7 cellular contexts compared by ENCODE assay signal in the genomic region with DNA sequence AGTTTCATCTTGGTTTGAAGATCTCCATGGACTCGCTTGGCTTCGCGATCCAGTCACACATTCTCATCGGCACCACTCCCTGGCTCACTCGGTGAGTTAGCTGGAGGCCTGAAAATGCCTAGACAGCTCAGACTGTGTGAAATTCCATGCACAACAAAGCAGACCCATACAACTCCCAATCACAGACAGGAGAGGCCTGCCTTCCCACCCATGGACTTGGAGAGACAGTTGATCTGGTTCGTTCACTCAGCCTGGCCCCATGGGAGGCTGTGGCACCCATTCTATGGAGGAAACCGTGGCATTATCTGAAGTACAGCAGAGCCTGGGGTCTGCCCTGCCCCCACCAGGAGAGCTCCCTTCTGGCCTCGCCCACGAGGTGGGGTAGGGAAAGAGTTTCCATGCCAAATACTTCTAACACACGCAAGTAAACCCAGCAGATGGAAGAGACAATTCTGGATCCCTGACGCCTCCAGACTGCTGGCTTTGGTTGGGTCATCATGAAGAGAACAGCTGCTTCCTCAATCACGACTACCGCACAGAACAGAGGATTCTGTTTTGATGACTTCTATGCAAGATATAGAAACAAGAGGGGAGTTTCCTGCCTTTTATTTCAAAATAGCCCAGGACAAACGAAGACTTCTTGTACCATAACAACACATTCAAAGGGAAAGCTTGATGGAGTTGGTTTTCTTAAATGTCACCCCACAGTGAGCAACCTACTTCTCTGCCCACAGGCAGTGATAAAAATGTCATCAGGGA. TPM values are rescaled to one million over a fixed set of nuclear protein-coding genes. Genes with fewer than 3 reads are reported as not detected.
DNase-seq lines count a peak whose midpoint lies in the region; ATAC-seq and TF ChIP-seq lines count a peak whose summit lies in the region.

No MANE protein-coding gene starts in this region.

- peak; percentile 70 for DNase-seq in activated CD8-positive, alpha-beta T cell treated with anti-CD3 and anti-CD28 coated beads for 36 hours
- DNase-seq in immature natural killer cell: no peak
- peak; percentile 59 for DNase-seq in stimulated activated naive B cell treated with anti-CD40 and anti-IgM and Interleukin-4, amounts not matched to agents 10 μg/mL and 1 μg/mL and 100 μg/mL, for 72 hours
- DNase-seq in kidney glomerular epithelial cell (lab: John Stamatoyannopoulos, UW): no peak

- peaks cover 85% of the 10 kb centered on the region for H3K4me1 Mint-ChIP-seq in activated CD8-positive, alpha-beta T cell treated with anti-CD3 and anti-CD28 coated beads for 36 hours (ENCODE audit: low read depth)
- H3K4me1 Mint-ChIP-seq in immature natural killer cell: peaks cover 97 to 100% of the 10 kb centered on the region in 2 donors
- H3K4me1 Mint-ChIP-seq in stimulated activated naive B cell treated with anti-CD40 and anti-IgM and Interleukin-4, amounts not matched to agents 10 μg/mL and 1 μg/mL and 100 μg/mL, for 72 hours: peaks cover 73 to 95% of the 10 kb centered on the region in 2 donors

- peaks cover 5% of the 10 kb centered on the region for H3K36me3 Mint-ChIP-seq in activated CD8-positive, alpha-beta T cell treated with anti-CD3 and anti-CD28 coated beads for 36 hours (ENCODE audit: low read depth)
- H3K36me3 Mint-ChIP-seq in immature natural killer cell: peaks cover 5 to 14% (median 12%) of the 10 kb centered on the region in 3 donors
- H3K36me3 Mint-ChIP-seq in stimulated activated naive B cell treated with anti-CD40 and anti-IgM and Interleukin-4, amounts not matched to agents 10 μg/mL and 1 μg/mL and 100 μg/mL, for 72 hours: peaks cover 0 to 25% of the 10 kb centered on the region in 2 donors

- CTCF ChIA-PET in activated CD8-positive, alpha-beta T cell treated with anti-CD3 and anti-CD28 coated beads for 36 hours (lab: Charles Lee): interaction anchor here (1.7 to 4.5 kb wide), 5 partner anchors 10 to 80 kb away, joined by 4 to 39 read pairs (median 7); no protein-coding TSS in a partner anchor

- POLR2A ChIA-PET in activated CD8-positive, alpha-beta T cell treated with anti-CD3 and anti-CD28 coated beads for 36 hours (lab: Charles Lee): interaction anchor here (0.7 to 4.4 kb wide), 10 partner anchors 10 to 110 kb away, joined by 3 to 33 read pairs (median 6); a partner anchor contains a TSS

- H3K27me3 Mint-ChIP-seq in activated CD8-positive, alpha-beta T cell treated with anti-CD3 and anti-CD28 coated beads for 36 hours: no peaks in the 10 kb centered on the region
- peaks cover 7 to 37% (median 15%) of the 10 kb centered on the region in 3 donors for H3K27me3 Mint-ChIP-seq in immature natural killer cell (ENCODE audit: low read depth in 3 of 3)
- no peaks in the 10 kb centered on the region for H3K27me3 Mint-ChIP-seq in stimulated activated naive B cell treated with anti-CD40 and anti-IgM and Interleukin-4, amounts not matched to agents 10 μg/mL and 1 μg/mL and 100 μg/mL, for 72 hours

- TF ChIP-seq CTCF in activated CD8-positive, alpha-beta T cell treated with anti-CD3 and anti-CD28 coated beads for 36 hours (IDR thresholded peaks at IDR 0.05): no peak

- peak overlapping the region; percentile 89 for H3K27ac Mint-ChIP-seq in activated CD8-positive, alpha-beta T cell treated with anti-CD3 and anti-CD28 coated beads for 36 hours
- peak overlapping the region; percentile 86 to 99 (median 90) for H3K27ac Mint-ChIP-seq in immature natural killer cell
- peak overlapping the region; percentile 95 for H3K27ac Mint-ChIP-seq in stimulated activated naive B cell treated with anti-CD40 and anti-IgM and Interleukin-4, amounts not matched to agents 10 μg/mL and 1 μg/mL and 100 μg/mL, for 72 hours

- no peaks in the 10 kb centered on the region for H3K9me3 Mint-ChIP-seq in activated CD8-positive, alpha-beta T cell treated with anti-CD3 and anti-CD28 coated beads for 36 hours
- no peaks in the 10 kb centered on the region for H3K9me3 Mint-ChIP-seq in immature natural killer cell
- no peaks in the 10 kb centered on the region for H3K9me3 Mint-ChIP-seq in stimulated activated naive B cell treated with anti-CD40 and anti-IgM and Interleukin-4, amounts not matched to agents 10 μg/mL and 1 μg/mL and 100 μg/mL, for 72 hours

- peak; percentile 42 for ATAC-seq in HG03354 (IDR thresholded peaks at IDR 0.05; ENCODE audit: poor library complexity, severe bottlenecking, unreplicated experiment)
- ATAC-seq in activated CD8-positive, alpha-beta T cell treated with anti-CD3 and anti-CD28 coated beads for 36 hours: peak; percentile 61
- peak; percentile 79 to 81 for ATAC-seq in stimulated activated naive B cell treated with anti-CD40 and anti-IgM and Interleukin-4, amounts not matched to agents 10 μg/mL and 1 μg/mL and 100 μg/mL, for 72 hours (replicated peaks)
- no peak for ATAC-seq in HG02798 (IDR thresholded peaks at IDR 0.05; ENCODE audit: poor library complexity, unreplicated experiment)
- ATAC-seq in HG02852 (IDR thresholded peaks at IDR 0.05; ENCODE audit: unreplicated experiment): no peak

- intact Hi-C loops in activated CD8-positive, alpha-beta T cell treated with anti-CD3 and anti-CD28 coated beads for 36 hours (cut with micrococcal nuclease): loop anchor here (10.0 kb wide), 1 partner anchor 83 kb away; no protein-coding TSS in a partner anchor

- peak overlapping the region; percentile 44 for H3K4me3 Mint-ChIP-seq in activated CD8-positive, alpha-beta T cell treated with anti-CD3 and anti-CD28 coated beads for 36 hours
- H3K4me3 Mint-ChIP-seq in immature natural killer cell: peak overlapping the region; percentile 25 to 76 (median 53)
- peak overlapping the region; percentile 75 to 83 for H3K4me3 Mint-ChIP-seq in stimulated activated naive B cell treated with anti-CD40 and anti-IgM and Interleukin-4, amounts not matched to agents 10 μg/mL and 1 μg/mL and 100 μg/mL, for 72 hours

RNA-seq across cellular contexts. Expression of a gene that starts 15.9 kb away (rescaled TPM):
- total RNA-seq in activated CD8-positive, alpha-beta T cell treated with anti-CD3 and anti-CD28 coated beads for 36 hours: 10 to 100 TPM; 15.1 to 18.0 TPM
- 10 to 100 TPM; 12.1 to 62.1 (median 23.8) TPM for polyA plus RNA-seq in immature natural killer cell

Comparison
In these comparisons a context has a peak if more than half of its experiments do, and no peak if none do; other contexts are left out.
1. ATAC-seq: peak in HG03354 (single experiment), activated CD8-positive, alpha-beta T cell treated with anti-CD3 and anti-CD28 coated beads for 36 hours (single experiment) and stimulated activated naive B cell treated with anti-CD40 and anti-IgM and Interleukin-4, amounts not matched to agents 10 μg/mL and 1 μg/mL and 100 μg/mL, for 72 hours (2 of 2); none in HG02798 (single experiment) and HG02852 (single experiment).
2. DNase-seq: peak in activated CD8-positive, alpha-beta T cell treated with anti-CD3 and anti-CD28 coated beads for 36 hours (single experiment) and stimulated activated naive B cell treated with anti-CD40 and anti-IgM and Interleukin-4, amounts not matched to agents 10 μg/mL and 1 μg/mL and 100 μg/mL, for 72 hours (single experiment); none in immature natural killer cell (0 of 3) and kidney glomerular epithelial cell (single experiment).
3. Peak in every context shown above with its lines, with median percentiles within 50 percentile points of each other: H3K27ac Mint-ChIP-seq and H3K4me3 Mint-ChIP-seq.